In genomic region chr15:80875568-80875967, GRCh38 we compare ENCODE assay signal across 23 cellular contexts.
A peak's percentile ranks its signal among the peaks of the same experiment; 100 is the strongest.
DNase-seq lines count a peak whose midpoint lies in the region; ATAC-seq and TF ChIP-seq lines count a peak whose summit lies in the region.
"Had no signal": no experiment of that assay in that cellular context is flagged by ENCODE, and none has a peak within 500 bp of the region (broad histone marks: within the 10 kb centered on the region; RNA-seq: fewer than 3 reads in every experiment).

No MANE protein-coding gene starts in this region.

- H3K27me3 ChIP-seq in left lung (no peaks in the 10 kb centered on the region), lower lobe of right lung (ENCODE audit: low read depth) (no peaks in the 10 kb centered on the region)
- H3K27me3 ChIP-seq: right lobe of liver, stomach, vagina had no signal

- H3K27ac ChIP-seq in left lung (no peak overlapping the region), lower lobe of right lung (no peak overlapping the region)
- H3K27ac ChIP-seq: HL-60, right lobe of liver, SJCRH30, stomach, vagina had no signal

- TF ChIP-seq CTCF in fibroblast of pulmonary artery (IDR thresholded peaks at IDR 0.05; ENCODE audit: low read length, missing control alignments) = no peak
- no peak for TF ChIP-seq CTCF in left lung (IDR thresholded peaks at IDR 0.05)
- TF ChIP-seq CTCF in lower lobe of right lung (IDR thresholded peaks at IDR 0.05) = no peak

- DNase-seq in amygdala (lab: John Stamatoyannopoulos, UW) (peak in 41 of 56 donors; percentile 11 to 76 (median 36)), fibroblast of pulmonary artery (ENCODE audit: low read depth) (peak; percentile 11), left lung (no peak), putamen (ENCODE audit: low spot score) (peak; percentile 52), lower lobe of right lung (no peak), GM19238 (ENCODE audit: insufficient read length, low spot score) (no peak)
- DNase-seq: activated CD4-positive, alpha-beta memory T cell treated with anti-CD3 and anti-CD28 coated beads, Interleukin-2, amount 10 ng/mL, durations not matched to agents 7 days and 5 days; activated naive CD8-positive, alpha-beta T cell treated with anti-CD3 and anti-CD28 coated beads for 36 hours; activated T-cell treated with anti-CD3 and anti-CD28 coated beads, Interleukin-2, amount 50 U/mL, for 72 hours; central memory CD4-positive, alpha-beta T cell; MV-4-11; naive thymus-derived CD4-positive, alpha-beta T cell; NCI-H2029; right lobe of liver; SJCRH30; stimulated activated CD4-positive, alpha-beta T cell treated with anti-CD3 and anti-CD28 coated beads, Interleukin-1b, Interleukin-23, amount 100 ng/mL, for 48 hours; stomach; T-helper 17 cell had no signal

- intact Hi-C loops in left lung (cut with DNase I) = no loop called here
- intact Hi-C loops in lower lobe of right lung (cut with DNase I) = no loop called here

- H3K4me1 ChIP-seq in left lung = no peaks in the 10 kb centered on the region
- H3K4me1 ChIP-seq in lower lobe of right lung = peaks cover 1% of the 10 kb centered on the region
- H3K4me1 ChIP-seq: right lobe of liver, stomach had no signal

- H3K9me3 ChIP-seq in left lung = no peaks in the 10 kb centered on the region
- H3K9me3 ChIP-seq in lower lobe of right lung = no peaks in the 10 kb centered on the region
- H3K9me3 ChIP-seq: right lobe of liver, SJCRH30, stomach, vagina had no signal

- peak; percentile 34 for ATAC-seq in left lung
- ATAC-seq in lower lobe of right lung = no peak
- ATAC-seq in GM19452 (IDR thresholded peaks at IDR 0.05; ENCODE audit: unreplicated experiment) = no peak
- no peak for ATAC-seq in GM18870 (IDR thresholded peaks at IDR 0.05; ENCODE audit: unreplicated experiment)
- ATAC-seq: activated T-cell treated with anti-CD3 and anti-CD28 coated beads, Interleukin-2, amount 50 U/mL, for 72 hours; GM23338; naive thymus-derived CD4-positive, alpha-beta T cell; right lobe of liver; T-helper 17 cell had no signal

- H3K4me3 ChIP-seq in fibroblast of pulmonary artery (replicated peaks; ENCODE audit: low read depth, low read length) = no peak overlapping the region
- no peak overlapping the region for H3K4me3 ChIP-seq in left lung
- H3K4me3 ChIP-seq in lower lobe of right lung = no peak overlapping the region
- H3K4me3 ChIP-seq: GM23338, right lobe of liver, SJCRH30, stomach, vagina had no signal

- H3K36me3 ChIP-seq in left lung (peaks cover 0 to 7% of the 10 kb centered on the region in 2 donors), lower lobe of right lung (no peaks in the 10 kb centered on the region)
- H3K36me3 ChIP-seq: right lobe of liver, SJCRH30, stomach, vagina had no signal

Comparison
In these comparisons a context has a peak if more than half of its experiments do, and no peak if none do; other contexts are left out.
1. DNase-seq: peak in amygdala (41 of 56), fibroblast of pulmonary artery (single experiment) and putamen (single experiment); none in left lung (0 of 2), lower lobe of right lung (single experiment) and GM19238 (single experiment).